ENCODE assay signal across 8 cellular contexts in the genomic region with DNA sequence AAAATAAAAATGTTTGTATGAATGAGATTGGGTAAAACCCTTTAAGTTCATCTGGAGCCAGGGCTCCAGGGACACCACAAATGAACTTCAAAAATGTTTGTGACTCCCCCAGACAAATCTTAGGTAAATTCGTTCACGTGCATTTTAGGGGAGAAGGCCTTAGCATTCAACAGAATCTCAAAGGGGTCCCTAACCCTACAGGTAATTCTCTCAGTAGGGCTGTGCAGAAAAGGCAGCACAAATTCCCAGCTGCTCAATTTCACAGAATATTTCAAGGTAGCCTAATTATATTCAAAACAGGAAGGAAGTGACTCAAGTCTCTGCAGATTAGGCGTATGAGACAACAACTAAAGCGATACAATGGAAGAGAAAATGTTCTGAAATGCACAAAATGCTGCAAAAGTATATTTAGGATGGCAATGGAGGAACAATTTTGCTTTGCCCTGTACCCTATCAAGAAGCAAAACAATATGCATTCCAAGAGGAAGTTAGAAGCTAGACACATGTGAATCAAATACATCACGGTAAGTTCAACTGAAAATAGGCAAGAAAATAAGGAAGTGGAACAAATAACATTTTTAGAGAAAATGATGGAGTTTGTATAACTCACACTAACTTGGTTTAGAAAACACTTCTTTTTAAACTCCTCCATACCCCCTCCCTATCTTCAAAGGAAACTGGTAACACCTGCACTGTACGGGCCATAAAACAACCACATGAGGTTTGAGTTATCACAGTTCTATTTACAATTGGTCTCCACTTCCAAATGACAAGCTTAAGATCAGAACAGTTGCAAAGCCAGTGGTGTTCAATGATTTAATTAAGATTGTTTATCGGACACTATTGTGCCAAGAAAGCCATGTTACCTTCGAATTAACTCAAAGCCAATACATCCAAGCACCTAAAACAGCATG. TPM values are rescaled to one million over a fixed set of nuclear protein-coding genes. Genes with fewer than 3 reads are reported as not detected.
A peak's percentile ranks its signal among the peaks of the same experiment; 100 is the strongest.
DNase-seq lines count a peak whose midpoint lies in the region; TF ChIP-seq lines count a peak whose summit lies in the region.

No MANE protein-coding gene starts in this region.

- intact Hi-C loops in colonic mucosa (cut with DNase I), result loop anchor here (10.0 kb wide), 1 partner anchor 60 kb away; no protein-coding TSS in a partner anchor

- TF ChIP-seq CTCF in colonic mucosa (IDR thresholded peaks at IDR 0.05) (no peak), neural progenitor cell (IDR thresholded peaks at IDR 0.05) (no peak)

- H3K4me3 ChIP-seq in NT2/D1 (ENCODE audit: insufficient read length, low read depth) (peak overlapping the region; percentile 86), colonic mucosa (peak overlapping the region; percentile 90), neural progenitor cell (peak overlapping the region; percentile 86)

- H3K27ac ChIP-seq in colonic mucosa (peak overlapping the region; percentile 72), neural progenitor cell (no peak overlapping the region)

- H3K27me3 ChIP-seq in NT2/D1 (ENCODE audit: insufficient read depth, insufficient read length) (peaks cover 3% of the 10 kb centered on the region), colonic mucosa (no peaks in the 10 kb centered on the region), neural progenitor cell (peaks cover under 1% of the 10 kb centered on the region)

- H3K27me3 Mint-ChIP-seq in neural progenitor cell (ENCODE audit: insufficient read depth, low read depth), result peaks cover 8% of the 10 kb centered on the region

- peaks cover 13% of the 10 kb centered on the region for H4K20me1 ChIP-seq in neural progenitor cell (ENCODE audit: low read depth)

- DNase-seq in ELR (ENCODE audit: low read depth) (peak; percentile 57), NT2/D1 (ENCODE audit: low read depth, low spot score) (no peak), colonic mucosa (no peak), neural progenitor cell (ENCODE audit: low spot score) (no peak), T1000 (lab: John Stamatoyannopoulos, UW) (no peak), HuH-7.5 (ENCODE audit: low spot score) (no peak), kidney tubule cell (ENCODE audit: low spot score) (no peak), NCI-H1092 (lab: John Stamatoyannopoulos, UW) (no peak)

- H3K4me2 ChIP-seq in neural progenitor cell, result peak overlapping the region; percentile 86

- H3K4me3 Mint-ChIP-seq in neural progenitor cell, result peak overlapping the region; percentile 98

- H3K4me1 Mint-ChIP-seq in neural progenitor cell, result peaks cover 25% of the 10 kb centered on the region

- H3K27ac Mint-ChIP-seq in neural progenitor cell, result no peak overlapping the region

- H3K9me3 Mint-ChIP-seq in neural progenitor cell, result no peaks in the 10 kb centered on the region

- H3K4me1 ChIP-seq in NT2/D1 (ENCODE audit: insufficient read depth, insufficient read length), result no peaks in the 10 kb centered on the region
- no peaks in the 10 kb centered on the region for H3K4me1 ChIP-seq in colonic mucosa
- H3K4me1 ChIP-seq in neural progenitor cell, result peaks cover 7% of the 10 kb centered on the region

- H3K9ac ChIP-seq in NT2/D1 (ENCODE audit: insufficient read length, low read depth) (no peak overlapping the region), colonic mucosa (ENCODE audit: low read depth in 2 of 2, low read length in 2 of 2) (peak overlapping the region in 1 of 2 donors; percentile 83), neural progenitor cell (no peak overlapping the region)

- H3K79me2 ChIP-seq in neural progenitor cell (ENCODE audit: low read depth), result peaks cover 36% of the 10 kb centered on the region

- H3K9me3 ChIP-seq in NT2/D1 (ENCODE audit: insufficient read depth, low read length), result no peaks in the 10 kb centered on the region
- no peaks in the 10 kb centered on the region for H3K9me3 ChIP-seq in colonic mucosa
- no peaks in the 10 kb centered on the region for H3K9me3 ChIP-seq in neural progenitor cell (ENCODE audit: low read depth)

- no peak overlapping the region for H2AFZ ChIP-seq in neural progenitor cell (replicated peaks)

- peaks cover 14% of the 10 kb centered on the region for H3F3A ChIP-seq in neural progenitor cell (ENCODE audit: low read depth)

- H3K36me3 Mint-ChIP-seq in neural progenitor cell, result no peaks in the 10 kb centered on the region

- H3K36me3 ChIP-seq in NT2/D1 (ENCODE audit: insufficient read depth, insufficient read length, low read length) (peaks cover 17% of the 10 kb centered on the region), colonic mucosa (peaks cover under 1% of the 10 kb centered on the region), neural progenitor cell (no peaks in the 10 kb centered on the region)

RNA-seq across cellular contexts. Expression of gene GIT2, which starts 1.6 kb away (rescaled TPM):
- 10 to 100 TPM; 23.3 to 26.8 TPM for total RNA-seq in colonic mucosa
- 23.9 and 28.5 TPM in 2 replicates for total RNA-seq in neural progenitor cell (ENCODE audit: low replicate concordance)

RNA-seq across cellular contexts. Expression of gene ANKRD13A, which starts 4.7 kb away (rescaled TPM):
- total RNA-seq in colonic mucosa (10 to 100 TPM; 39.9 to 69.1 TPM), neural progenitor cell (ENCODE audit: low replicate concordance) (35.4 and 47.5 TPM in 2 replicates)

RNA-seq across cellular contexts. Expression of gene C12orf76, which starts 53.8 kb away (rescaled TPM):
- total RNA-seq in colonic mucosa, result 1 to 10 TPM; 7.2 to 8.4 TPM
- 39.8 and 48.8 TPM in 2 replicates for total RNA-seq in neural progenitor cell (ENCODE audit: low replicate concordance)
